ENCODE assay signal across 8 cellular contexts in genomic region chrX:154398668-154399526, GRCh38. TPM values are rescaled to one million over a fixed set of nuclear protein-coding genes. Genes with fewer than 3 reads are reported as not detected.
A peak's percentile ranks its signal among the peaks of the same experiment; 100 is the strongest.
DNase-seq lines count a peak whose midpoint lies in the region; ATAC-seq and TF ChIP-seq lines count a peak whose summit lies in the region.

No MANE protein-coding gene starts in this region.

- CTCF ChIA-PET in activated CD8-positive, alpha-beta T cell treated with anti-CD3 and anti-CD28 coated beads, Interleukin-2, amount 10 ng/mL, durations not matched to agents 7 days and 5 days (lab: Charles Lee) = interaction anchor here (0.9 to 1.9 kb wide), 10 partner anchors 12 to 143 kb away, joined by 3 to 8 read pairs (median 5); partner anchors contain the start of gene SLC10A3

- WGBS in ectodermal cell, 2 experiments = 3 to 5% methylated on average over 49 of the region's 49 CpGs
- 3 to 38% methylated on average over 49 of the region's 49 CpGs for WGBS in lung, 2 donors

- peak overlapping the region; percentile 90 for H3K4me3 Mint-ChIP-seq in activated CD8-positive, alpha-beta T cell treated with anti-CD3 and anti-CD28 coated beads, Interleukin-2, amount 10 ng/mL, durations not matched to agents 7 days and 5 days

- peaks cover 14% of the 10 kb centered on the region for H3K4me1 Mint-ChIP-seq in activated CD8-positive, alpha-beta T cell treated with anti-CD3 and anti-CD28 coated beads, Interleukin-2, amount 10 ng/mL, durations not matched to agents 7 days and 5 days (ENCODE audit: low read depth)

- no peaks in the 10 kb centered on the region for H3K4me1 ChIP-seq in ectodermal cell (ENCODE audit: control insufficient read depth, insufficient read depth, low read length)
- no peaks in the 10 kb centered on the region for H3K4me1 ChIP-seq in lung (ENCODE audit: control insufficient read depth in 2 of 2, insufficient read depth in 2 of 2, low read length in 2 of 2)

- H3K9me3 ChIP-seq in ectodermal cell (ENCODE audit: control insufficient read depth, low read length) (no peaks in the 10 kb centered on the region), lung (ENCODE audit: control insufficient read depth in 2 of 2, insufficient read depth in 1 of 2, low read length in 1 of 2) (peaks cover 0 to 5% of the 10 kb centered on the region in 2 donors)

- H3K27ac ChIP-seq in ectodermal cell (ENCODE audit: insufficient read depth, low read depth, low read length, poor library complexity, severe bottlenecking) = peak overlapping the region; percentile 91
- H3K27ac ChIP-seq in lung (ENCODE audit: low read depth in 1 of 2, low read length in 1 of 2) = peak overlapping the region; percentile 97 to 98

- H3K4me3 ChIP-seq in ectodermal cell (ENCODE audit: insufficient read depth, low read depth, low read length) = peak overlapping the region; percentile 80
- H3K4me3 ChIP-seq in lung = peak overlapping the region; percentile 70

- peaks cover 40% of the 10 kb centered on the region for H3K36me3 Mint-ChIP-seq in activated CD8-positive, alpha-beta T cell treated with anti-CD3 and anti-CD28 coated beads, Interleukin-2, amount 10 ng/mL, durations not matched to agents 7 days and 5 days (ENCODE audit: low read depth)

- peak; percentile 74 for DNase-seq in ELR (ENCODE audit: low read depth)
- DNase-seq in NCI-H69 (lab: John Stamatoyannopoulos, UW) = peak; percentile 81
- peak; percentile 90 for DNase-seq in activated CD8-positive, alpha-beta T cell treated with anti-CD3 and anti-CD28 coated beads, Interleukin-2, amount 10 ng/mL, durations not matched to agents 7 days and 5 days
- DNase-seq in lung (ENCODE audit: low spot score) = peak; percentile 83
- peak; percentile 61 to 69 for DNase-seq in stimulated activated CD4-positive, alpha-beta T cell treated with anti-CD3 and anti-CD28 coated beads, Interleukin-4, amount 100 ng/mL, for 48 hours (ENCODE audit: low read depth in 2 of 2)

- no peaks in the 10 kb centered on the region for H3K27me3 Mint-ChIP-seq in activated CD8-positive, alpha-beta T cell treated with anti-CD3 and anti-CD28 coated beads, Interleukin-2, amount 10 ng/mL, durations not matched to agents 7 days and 5 days (ENCODE audit: low read depth)

- H3K27ac Mint-ChIP-seq in activated CD8-positive, alpha-beta T cell treated with anti-CD3 and anti-CD28 coated beads, Interleukin-2, amount 10 ng/mL, durations not matched to agents 7 days and 5 days = peak overlapping the region; percentile 100

- H3K36me3 ChIP-seq in ectodermal cell (ENCODE audit: control insufficient read depth, insufficient read depth, low read length) (peaks cover 12% of the 10 kb centered on the region), lung (ENCODE audit: control insufficient read depth in 2 of 2, insufficient read depth in 2 of 2, low read length in 2 of 2) (peaks cover 4 to 16% of the 10 kb centered on the region in 2 donors)

- no peaks in the 10 kb centered on the region for H3K9me3 Mint-ChIP-seq in activated CD8-positive, alpha-beta T cell treated with anti-CD3 and anti-CD28 coated beads, Interleukin-2, amount 10 ng/mL, durations not matched to agents 7 days and 5 days (ENCODE audit: insufficient read depth)

- POLR2A ChIA-PET in activated CD8-positive, alpha-beta T cell treated with anti-CD3 and anti-CD28 coated beads, Interleukin-2, amount 10 ng/mL, durations not matched to agents 7 days and 5 days (lab: Charles Lee) = interaction anchor here (0.7 to 3.5 kb wide), 21 partner anchors 12 to 143 kb away, joined by 3 to 55 read pairs (median 4); partner anchors contain the start of genes ATP6AP1, DNASE1L1, SLC10A3 and TAFAZZIN

- peak; percentile 25 for ATAC-seq in HG03280 (IDR thresholded peaks at IDR 0.05; ENCODE audit: unreplicated experiment)
- peak; percentile 36 for ATAC-seq in activated CD8-positive, alpha-beta T cell treated with anti-CD3 and anti-CD28 coated beads, Interleukin-2, amount 10 ng/mL, durations not matched to agents 7 days and 5 days
- ATAC-seq in lung (ENCODE audit: insufficient read depth, low FRiP score) = peak; percentile 49
- no peak for ATAC-seq in HG03521 (IDR thresholded peaks at IDR 0.05; ENCODE audit: unreplicated experiment)

- peak; percentile 53 for TF ChIP-seq CTCF in lung (IDR thresholded peaks at IDR 0.05; ENCODE audit: control extremely low read depth, extremely low read depth)

- H3K27me3 ChIP-seq in ectodermal cell (ENCODE audit: control insufficient read depth, insufficient read depth, low read length, poor library complexity, severe bottlenecking) = no peaks in the 10 kb centered on the region
- H3K27me3 ChIP-seq in lung (ENCODE audit: control insufficient read depth, insufficient read depth) = no peaks in the 10 kb centered on the region

RNA-seq across cellular contexts. Expression of gene RPL10, which starts 0.7 kb away (rescaled TPM):
- 1,000 to 10,000 TPM; 2,758 to 2,862 TPM for total RNA-seq in activated CD8-positive, alpha-beta T cell treated with anti-CD3 and anti-CD28 coated beads, Interleukin-2, amount 10 ng/mL, durations not matched to agents 7 days and 5 days
- 2,698 TPM for polyA plus RNA-seq in ectodermal cell (2013, experiment 1 of 4)
- polyA plus RNA-seq in ectodermal cell (2013, experiment 2 of 4) = 2,845 TPM
- 2,945 TPM for polyA plus RNA-seq in ectodermal cell (2013, experiment 3 of 4)
- polyA plus RNA-seq in ectodermal cell (2013, experiment 4 of 4) = 3,150 TPM
- 1,000 to 10,000 TPM; 2,479 to 3,133 TPM for total RNA-seq in lung
- 1,000 to 10,000 TPM; 4,111 to 4,258 TPM for polyA plus RNA-seq in lung

RNA-seq across cellular contexts. Expression of gene DNASE1L1, which starts 10.2 kb away (rescaled TPM):
- 10 to 100 TPM; 22.5 to 26.5 TPM for total RNA-seq in activated CD8-positive, alpha-beta T cell treated with anti-CD3 and anti-CD28 coated beads, Interleukin-2, amount 10 ng/mL, durations not matched to agents 7 days and 5 days
- 17.5 TPM for polyA plus RNA-seq in ectodermal cell (2013, experiment 1 of 4)
- polyA plus RNA-seq in ectodermal cell (2013, experiment 2 of 4) = 16.1 TPM
- 14.3 TPM for polyA plus RNA-seq in ectodermal cell (2013, experiment 3 of 4)
- polyA plus RNA-seq in ectodermal cell (2013, experiment 4 of 4) = 15.1 TPM
- total RNA-seq in lung = 10 to 100 TPM; 12.5 to 41.0 TPM
- 10 to 100 TPM; 28.2 to 52.3 TPM for polyA plus RNA-seq in lung

RNA-seq across cellular contexts. Expression of gene TAFAZZIN, which starts 12.4 kb away (rescaled TPM):
- 10 to 100 TPM; 76.5 to 77.4 TPM for total RNA-seq in activated CD8-positive, alpha-beta T cell treated with anti-CD3 and anti-CD28 coated beads, Interleukin-2, amount 10 ng/mL, durations not matched to agents 7 days and 5 days
- polyA plus RNA-seq in ectodermal cell (2013, experiment 1 of 4) = 42.7 TPM
- 38.3 TPM for polyA plus RNA-seq in ectodermal cell (2013, experiment 2 of 4)
- polyA plus RNA-seq in ectodermal cell (2013, experiment 3 of 4) = 40.2 TPM
- polyA plus RNA-seq in ectodermal cell (2013, experiment 4 of 4) = 47.3 TPM
- 10 to 100 TPM; 28.4 to 48.9 TPM for total RNA-seq in lung
- polyA plus RNA-seq in lung = 10 to 100 TPM; 39.7 to 61.2 TPM

RNA-seq across cellular contexts. Expression of gene EMD, which starts 19.8 kb away (rescaled TPM):
- 10 to 100 TPM; 65.9 to 66.0 TPM for total RNA-seq in activated CD8-positive, alpha-beta T cell treated with anti-CD3 and anti-CD28 coated beads, Interleukin-2, amount 10 ng/mL, durations not matched to agents 7 days and 5 days
- 70.7 TPM for polyA plus RNA-seq in ectodermal cell (2013, experiment 1 of 4)
- polyA plus RNA-seq in ectodermal cell (2013, experiment 2 of 4) = 74.1 TPM
- polyA plus RNA-seq in ectodermal cell (2013, experiment 3 of 4) = 64.8 TPM
- 69.4 TPM for polyA plus RNA-seq in ectodermal cell (2013, experiment 4 of 4)
- total RNA-seq in lung = 10 to 100 TPM; 33.0 to 66.9 TPM
- 100 to 1,000 TPM in 1 of 2 donors, 10 to 100 TPM in 1; 82.7 to 108 TPM for polyA plus RNA-seq in lung

RNA-seq across cellular contexts. Expression of gene FLNA, which starts 24.5 kb away (rescaled TPM):
- total RNA-seq in activated CD8-positive, alpha-beta T cell treated with anti-CD3 and anti-CD28 coated beads, Interleukin-2, amount 10 ng/mL, durations not matched to agents 7 days and 5 days = 1,000 to 10,000 TPM; 1,371 to 1,454 TPM
- polyA plus RNA-seq in ectodermal cell (2013, experiment 1 of 4) = 614 TPM
- 687 TPM for polyA plus RNA-seq in ectodermal cell (2013, experiment 2 of 4)
- polyA plus RNA-seq in ectodermal cell (2013, experiment 3 of 4) = 500 TPM
- polyA plus RNA-seq in ectodermal cell (2013, experiment 4 of 4) = 579 TPM
- total RNA-seq in lung = 1,000 to 10,000 TPM in 1 of 2 donors, 100 to 1,000 TPM in 1; 602 to 1,802 TPM
- polyA plus RNA-seq in lung = 100 to 1,000 TPM; 645 to 783 TPM
